Comparison of ENCODE assay signal across 17 cellular contexts in genomic region chr12:16603265-16603915, GRCh38. TPM values are rescaled to one million over a fixed set of nuclear protein-coding genes. Genes with fewer than 3 reads are reported as not detected.
DNase-seq lines count a peak whose midpoint lies in the region; ATAC-seq, FAIRE-seq and TF ChIP-seq lines count a peak whose summit lies in the region.
"Had no signal": no experiment of that assay in that cellular context is flagged by ENCODE, and none has a peak within 500 bp of the region (broad histone marks: within the 10 kb centered on the region; RNA-seq: fewer than 3 reads in every experiment).

No MANE protein-coding gene starts in this region.

- in situ Hi-C loops in G401 (cut with HindIII; ENCODE audit: low sequenced_read_pairs), result no loop called here

- DNase-seq in left ventricle myocardium inferior, result no peak
- DNase-seq in Right ventricle myocardium superior, result no peak
- DNase-seq in body of pancreas, result no peak
- no peak for DNase-seq in nephron progenitor cell
- DNase-seq in uterus, result no peak
- no peak for DNase-seq in immature natural killer cell
- DNase-seq in frontal cortex (ENCODE audit: low spot score in 2 of 2), result no peak
- DNase-seq in G401 (ENCODE audit: low spot score), result no peak
- DNase-seq: Karpas-422; PC-9; stimulated activated naive CD8-positive, alpha-beta T cell treated with anti-CD3 and anti-CD28 coated beads, Interleukin-15, amount 100 ng/mL, for 72 hours had no signal

- H3K4me3 ChIP-seq in left ventricle myocardium inferior, result peak overlapping the region; percentile 66
- H3K4me3 ChIP-seq in body of pancreas, result no peak overlapping the region
- H3K4me3 ChIP-seq in uterus, result peak overlapping the region in 1 of 2 donors; percentile 49
- H3K4me3 ChIP-seq: PC-9, smooth muscle cell had no signal

- H3K27me3 ChIP-seq in left ventricle myocardium inferior (ENCODE audit: low read depth) (peaks cover 50% of the 10 kb centered on the region), body of pancreas (no peaks in the 10 kb centered on the region), uterus (no peaks in the 10 kb centered on the region)

- peaks cover 52% of the 10 kb centered on the region for H3K4me1 Mint-ChIP-seq in nephron progenitor cell
- H3K4me1 Mint-ChIP-seq in immature natural killer cell, result no peaks in the 10 kb centered on the region

- H3K27ac ChIP-seq in left ventricle myocardium inferior (replicated peaks) (no peak overlapping the region), body of pancreas (peak overlapping the region in 3 of 4 donors; percentile 45 to 80 (median 66)), uterus (peak overlapping the region; percentile 89 to 94)
- H3K27ac ChIP-seq: neutrophil, PC-9 had no signal

- intact Hi-C loops in left ventricle myocardium inferior (cut with micrococcal nuclease) (no loop called here), Right ventricle myocardium superior (cut with DNase I) (no loop called here), body of pancreas (cut with DNase I) (no loop called here), uterus (cut with DNase I; ENCODE audit: low total_unique reads) (no loop called here)

- H3K4me3 Mint-ChIP-seq in nephron progenitor cell, result peak overlapping the region; percentile 92
- H3K4me3 Mint-ChIP-seq in immature natural killer cell, result no peak overlapping the region
- H3K4me3 Mint-ChIP-seq: activated naive CD8-positive, alpha-beta T cell; stimulated activated naive CD8-positive, alpha-beta T cell treated with anti-CD3 and anti-CD28 coated beads, Interleukin-15, amount 100 ng/mL, for 72 hours had no signal

- TF ChIP-seq CTCF in left ventricle myocardium inferior (IDR thresholded peaks at IDR 0.05; ENCODE audit: borderline replicate concordance), result no peak
- no peak for TF ChIP-seq CTCF in body of pancreas (IDR thresholded peaks at IDR 0.05)
- TF ChIP-seq CTCF in nephron progenitor cell (IDR thresholded peaks at IDR 0.05), result no peak
- TF ChIP-seq CTCF in uterus (IDR thresholded peaks at IDR 0.05), result no peak

- H3K9me3 Mint-ChIP-seq in nephron progenitor cell (no peaks in the 10 kb centered on the region), immature natural killer cell (peaks cover 15 to 43% (median 19%) of the 10 kb centered on the region in 6 donors)

- H3K4me1 ChIP-seq in left ventricle myocardium inferior, result peaks cover 23% of the 10 kb centered on the region
- H3K4me1 ChIP-seq in body of pancreas, result peaks cover 8% of the 10 kb centered on the region
- no peaks in the 10 kb centered on the region for H3K4me1 ChIP-seq in uterus

- H3K36me3 ChIP-seq in left ventricle myocardium inferior (no peaks in the 10 kb centered on the region), body of pancreas (replicated peaks in 1 of 2; ENCODE audit: insufficient read depth in 1 of 2, low read depth in 2 of 2) (no peaks in the 10 kb centered on the region), uterus (no peaks in the 10 kb centered on the region)
- H3K36me3 ChIP-seq: neutrophil had no signal

- FAIRE-seq in frontal cortex (lab: Jason Lieb, UNC), result no peak

- peaks cover 44% of the 10 kb centered on the region for H3K27me3 Mint-ChIP-seq in nephron progenitor cell (ENCODE audit: low read depth, poor library complexity)
- H3K27me3 Mint-ChIP-seq in immature natural killer cell (ENCODE audit: low read depth in 3 of 3), result peaks cover 0 to 9% (median 4%) of the 10 kb centered on the region in 3 donors

- ATAC-seq in Right ventricle myocardium superior (ENCODE audit: poor library complexity), result no peak
- ATAC-seq in body of pancreas, result no peak
- ATAC-seq: esophagus mucosa; HCT116; stimulated activated naive CD8-positive, alpha-beta T cell treated with anti-CD3 and anti-CD28 coated beads, Interleukin-15, amount 100 ng/mL, for 72 hours had no signal

- 74 to 77% methylated on average over 5 of the region's 5 CpGs for WGBS in body of pancreas, 2 donors

- H3K36me3 Mint-ChIP-seq in nephron progenitor cell (ENCODE audit: low read depth) (no peaks in the 10 kb centered on the region), immature natural killer cell (peaks cover 0 to 12% (median 0%) of the 10 kb centered on the region in 3 donors)
- H3K36me3 Mint-ChIP-seq: activated naive CD8-positive, alpha-beta T cell had no signal

- H3K9me3 ChIP-seq in left ventricle myocardium inferior (replicated peaks) (no peaks in the 10 kb centered on the region), body of pancreas (no peaks in the 10 kb centered on the region), uterus (no peaks in the 10 kb centered on the region)
- H3K9me3 ChIP-seq: neutrophil had no signal

- H3K27ac Mint-ChIP-seq in nephron progenitor cell (no peak overlapping the region), immature natural killer cell (no peak overlapping the region)
- H3K27ac Mint-ChIP-seq: activated naive CD8-positive, alpha-beta T cell; stimulated activated naive CD8-positive, alpha-beta T cell treated with anti-CD3 and anti-CD28 coated beads, Interleukin-15, amount 100 ng/mL, for 72 hours had no signal

- no peak for TF ChIP-seq POLR2A in body of pancreas (IDR thresholded peaks at IDR 0.05)
- no peak for TF ChIP-seq POLR2A in uterus (IDR thresholded peaks at IDR 0.05)

RNA-seq across cellular contexts. Expression of gene LMO3, which starts 2.6 kb away (rescaled TPM):
- total RNA-seq in left ventricle myocardium inferior (1.5 TPM), Right ventricle myocardium superior (2.3 TPM), body of pancreas (10 to 100 TPM; 46.2 to 67.2 TPM), uterus (100 to 1,000 TPM in 1 of 4 donors, 10 to 100 TPM in 3; 20.9 to 130 (median 67.8) TPM), frontal cortex (1,227 TPM)
- not detected for polyA plus RNA-seq in immature natural killer cell
- not detected in 2 replicates for total RNA-seq in G401 (2014; rRNA removed; shearing (Covaris generic))
- total RNA-seq: liver, PC-9 had no signal
